In the genomic region with DNA sequence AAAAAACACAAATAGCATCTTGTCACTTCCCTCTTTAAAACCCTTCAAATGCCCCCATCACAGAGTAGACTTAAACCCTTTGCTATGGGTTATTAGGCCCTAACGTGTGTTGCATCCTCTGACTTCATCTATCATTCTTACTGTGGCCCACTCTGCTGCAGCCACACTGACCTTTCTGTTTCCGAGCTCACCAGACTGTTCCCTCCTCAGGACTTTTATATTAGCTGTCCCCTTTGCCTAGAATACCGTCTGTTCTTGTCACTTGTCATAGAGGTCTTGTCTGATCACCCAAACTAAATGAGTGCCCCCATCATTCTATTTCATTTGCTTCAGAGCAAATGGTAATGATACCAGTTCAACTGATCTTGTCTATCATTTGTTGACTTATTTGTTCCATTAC, we compare ENCODE assay signal across 9 cellular contexts. TPM values are rescaled to one million over a fixed set of nuclear protein-coding genes. Genes with fewer than 3 reads are reported as not detected.
DNase-seq lines count a peak whose midpoint lies in the region; ATAC-seq, FAIRE-seq and TF ChIP-seq lines count a peak whose summit lies in the region.
"Had no signal": no experiment of that assay in that cellular context is flagged by ENCODE, and none has a peak within 500 bp of the region (broad histone marks: within the 10 kb centered on the region; RNA-seq: fewer than 3 reads in every experiment).

No MANE protein-coding gene starts in this region.

- peaks cover 68% of the 10 kb centered on the region for H3K4me1 ChIP-seq in A549
- peaks cover 41% of the 10 kb centered on the region for H3K4me1 ChIP-seq in HUES64 (ENCODE audit: insufficient read depth, low read length)
- H3K4me1 ChIP-seq in muscle layer of colon (ENCODE audit: insufficient read depth, low read length): peaks cover 40% of the 10 kb centered on the region

- H3K4me2 ChIP-seq in A549: peak overlapping the region; percentile 89

- 0 out of 2 replicates have a peak, but pooled peaks cover 4% of the 10 kb centered on the region for H3K36me3 ChIP-seq in HUES64 (ENCODE audit: insufficient read depth, low read length)
- no peaks in the 10 kb centered on the region for H3K36me3 ChIP-seq in muscle layer of colon (ENCODE audit: insufficient read depth, low read length)

- POLR2A ChIA-PET in A549 (lab: Yijun Ruan, JAX): interaction anchor here (1.0 to 4.0 kb wide), 19 partner anchors 8 to 599 kb away, joined by 3 to 35 read pairs (median 10); a partner anchor contains a TSS

- TF ChIP-seq POLR2A in A549 (IDR thresholded peaks at IDR 0.05; ENCODE audit: low read length): no peak

- no peak for TF ChIP-seq RAD21 in A549 (conservative IDR thresholded peaks at IDR 0.05 in 1 of 2, IDR thresholded peaks at IDR 0.05 in 1 of 2)

- intact Hi-C loops in head of caudate nucleus (cut with DNase I): no loop called here

- H3K27me3 ChIP-seq in HUES64 (ENCODE audit: insufficient read depth, low read length): no peaks in the 10 kb centered on the region
- H3K27me3 ChIP-seq in muscle layer of colon (ENCODE audit: control insufficient read depth in 1 of 2, insufficient read depth in 2 of 2, low read length in 2 of 2): no peaks in the 10 kb centered on the region

- H3K4me3 ChIP-seq in A549 (peak overlapping the region; percentile 69), HUES64 (ENCODE audit: low read length) (peak overlapping the region; percentile 85), muscle layer of colon (ENCODE audit: low read depth in 1 of 2, low read length in 2 of 2) (peak overlapping the region; percentile 96 to 97)

- TF ChIP-seq EP300 in A549 (IDR thresholded peaks at IDR 0.05): no peak

- no peak for FAIRE-seq in A549 (lab: Jason Lieb, UNC)

- WGBS in A549 (ENCODE audit: missing lambda C conversion rate): 75% methylated on average over 3 of the region's 3 CpGs
- WGBS in HUES64: 65% methylated on average over 3 of the region's 3 CpGs

- H3K9ac ChIP-seq in HUES64 (ENCODE audit: low read depth, low read length) (peak overlapping the region; percentile 85), muscle layer of colon (ENCODE audit: low read length) (peak overlapping the region; percentile 97)

- no peak for ATAC-seq in A549

- H3K27ac ChIP-seq in A549 (peak overlapping the region; percentile 94 to 97), HUES64 (ENCODE audit: low read depth, low read length) (peak overlapping the region; percentile 96), caudate nucleus (ENCODE audit: low read depth, low read length) (peak overlapping the region; percentile 99), muscle layer of colon (ENCODE audit: low read depth, low read length) (peak overlapping the region; percentile 91)

- CTCF ChIA-PET in A549 (lab: Yijun Ruan, JAX): interaction anchor here (1.0 to 9.1 kb wide), 7 partner anchors 12 to 30 kb away, joined by 3 to 86 read pairs (median 10); no protein-coding TSS in a partner anchor

- TF ChIP-seq CTCF in A549 (IDR thresholded peaks at IDR 0.05): no peak

- H3K9me3 ChIP-seq in A549 (no peaks in the 10 kb centered on the region), HUES64 (ENCODE audit: insufficient read depth, low read depth, low read length) (no peaks in the 10 kb centered on the region), muscle layer of colon (ENCODE audit: low read length) (no peaks in the 10 kb centered on the region)

- DNase-seq in A549 (ENCODE audit: low read depth in 1 of 2, low spot score in 1 of 2) (no peak), caudate nucleus (lab: John Stamatoyannopoulos, UW) (no peak), head of caudate nucleus (no peak), NCI-H774 (lab: John Stamatoyannopoulos, UW) (no peak), NCI-H2171 treated with DMSO at 0.1 percent for 48 hours (lab: John Stamatoyannopoulos, UW) (no peak), NCI-H1436 (lab: John Stamatoyannopoulos, UW) (no peak)
- DNase-seq: SIG-M5 had no signal

TF ChIP-seq in A549, 52 proteins besides CTCF, POLR2A, EP300 and RAD21:
- TF ChIP-seq EHMT2 (IDR thresholded peaks at IDR 0.05; ENCODE audit: low read depth) (no peak), FOSB (CRISPR knock-in tag; IDR thresholded peaks at IDR 0.05) (no peak), RFX5 (IDR thresholded peaks at IDR 0.05) (no peak), POLR2AphosphoS2 (conservative IDR thresholded peaks at IDR 0.05; ENCODE audit: low read length) (no peak), GATA3 (IDR thresholded peaks at IDR 0.05; ENCODE audit: borderline replicate concordance) (no peak), ESRRA (IDR thresholded peaks at IDR 0.05; ENCODE audit: borderline replicate concordance, low read length) (no peak)
- TF ChIP-seq, protein P1, sequence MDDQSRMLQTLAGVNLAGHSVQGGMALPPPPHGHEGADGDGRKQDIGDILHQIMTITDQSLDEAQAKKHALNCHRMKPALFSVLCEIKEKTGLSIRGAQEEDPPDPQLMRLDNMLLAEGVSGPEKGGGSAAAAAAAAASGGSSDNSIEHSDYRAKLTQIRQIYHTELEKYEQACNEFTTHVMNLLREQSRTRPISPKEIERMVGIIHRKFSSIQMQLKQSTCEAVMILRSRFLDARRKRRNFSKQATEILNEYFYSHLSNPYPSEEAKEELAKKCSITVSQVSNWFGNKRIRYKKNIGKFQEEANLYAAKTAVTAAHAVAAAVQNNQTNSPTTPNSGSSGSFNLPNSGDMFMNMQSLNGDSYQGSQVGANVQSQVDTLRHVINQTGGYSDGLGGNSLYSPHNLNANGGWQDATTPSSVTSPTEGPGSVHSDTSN (IDR thresholded peaks at IDR 0.05): no peak
- TF ChIP-seq, protein P2, sequence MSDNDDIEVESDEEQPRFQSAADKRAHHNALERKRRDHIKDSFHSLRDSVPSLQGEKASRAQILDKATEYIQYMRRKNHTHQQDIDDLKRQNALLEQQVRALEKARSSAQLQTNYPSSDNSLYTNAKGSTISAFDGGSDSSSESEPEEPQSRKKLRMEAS (IDR thresholded peaks at IDR 0.05): no peak
TF ChIP-seq in A549: peak in this region for 0.

RNA-seq across cellular contexts. Expression of a gene that starts 0.9 kb away (rescaled TPM):
- polyA plus RNA-seq in A549 (2011; rRNA removed) (59.1 and 103 TPM in 2 replicates), A549 (2017; fragmentation: RNase III; extraction: RNeasy Plus Mini Kit Qiagen cat#74134 plus additional on column Dnase treatment) (18.4 to 19.7 TPM (median 19.5 TPM) in 3 replicates)
- 13.8 and 19.7 TPM in 2 replicates for polyA plus RNA-seq in A549 (2012; cell fraction: cytosol; rRNA removed)
- polyA plus RNA-seq in A549 (2012; cell fraction: nucleus; rRNA removed): 6.6 and 7.9 TPM in 2 replicates
- polyA minus RNA-seq in A549 (2011; rRNA and poly(A)+ RNA removed): 242 and 289 TPM in 2 replicates
- 32.7 TPM for polyA plus RNA-seq in HUES64 (2013, experiment 1 of 2)
- 36.9 TPM for polyA plus RNA-seq in HUES64 (2013, experiment 2 of 2)

RNA-seq across cellular contexts. Expression of a gene that starts 47.1 kb away (rescaled TPM):
- 47.5 and 58.0 TPM in 2 replicates for polyA plus RNA-seq in A549 (2011; rRNA removed)
- polyA plus RNA-seq in A549 (2012; cell fraction: cytosol; rRNA removed): 87.7 and 149 TPM in 2 replicates
- polyA plus RNA-seq in A549 (2012; cell fraction: nucleus; rRNA removed): 166 and 173 TPM in 2 replicates
- 69.5 to 74.0 TPM (median 69.7 TPM) in 3 replicates for polyA plus RNA-seq in A549 (2017; fragmentation: RNase III; extraction: RNeasy Plus Mini Kit Qiagen cat#74134 plus additional on column Dnase treatment)
- 124 and 139 TPM in 2 replicates for polyA minus RNA-seq in A549 (2011; rRNA and poly(A)+ RNA removed)
- 51.9 TPM for polyA plus RNA-seq in HUES64 (2013, experiment 1 of 2)
- 39.9 TPM for polyA plus RNA-seq in HUES64 (2013, experiment 2 of 2)
